Comparison of ENCODE assay signal across 20 cellular contexts in genomic region chr5:129909225-129909624, GRCh38. TPM values are rescaled to one million over a fixed set of nuclear protein-coding genes. Genes with fewer than 3 reads are reported as not detected.
A peak's percentile ranks its signal among the peaks of the same experiment; 100 is the strongest.
DNase-seq lines count a peak whose midpoint lies in the region; ATAC-seq and TF ChIP-seq lines count a peak whose summit lies in the region.
"Had no signal": no experiment of that assay in that cellular context is flagged by ENCODE, and none has a peak within 500 bp of the region (broad histone marks: within the 10 kb centered on the region; RNA-seq: fewer than 3 reads in every experiment).

No MANE protein-coding gene starts in this region.

- H3K4me3 ChIP-seq in mucosa of descending colon: no peak overlapping the region

- peak; percentile 45 for DNase-seq in OCI-M1 (lab: John Stamatoyannopoulos, UW)
- DNase-seq in mucosa of descending colon: no peak
- no peak for DNase-seq in SHP77 (lab: John Stamatoyannopoulos, UW)
- no peak for DNase-seq in stimulated activated CD4-positive, alpha-beta T cell treated with anti-CD3 and anti-CD28 coated beads, Interleukin-1b, Interleukin-23, amount 100 ng/mL, for 48 hours
- DNase-seq in medulla oblongata (ENCODE audit: extremely low spot score): no peak
- DNase-seq: activated gamma-delta T cell; effector CD4-positive, alpha-beta T cell; erythroblast; naive thymus-derived CD4-positive, alpha-beta T cell; NCI-H1105 treated with DMSO at 0.1 percent for 48 hours; NCI-H2029 treated with DMSO at 0.1 percent for 48 hours; NCI-H2227 treated with DMSO at 0.1 percent for 48 hours; NCI-H748 treated with DMSO at 0.1 percent for 48 hours; occipital lobe; SK-N-SH; stimulated activated naive CD8-positive, alpha-beta T cell treated with anti-CD3 and anti-CD28 coated beads, Interleukin-15, Interleukin-2, amounts not matched to agents 100 U/mL and 50 U/mL, for 24 hours; T-helper 17 cell had no signal

- no peaks in the 10 kb centered on the region for H3K36me3 ChIP-seq in mucosa of descending colon (ENCODE audit: low read depth)

- ATAC-seq in GM21360 (IDR thresholded peaks at IDR 0.05; ENCODE audit: unreplicated experiment): peak; percentile 53
- peak; percentile 46 for ATAC-seq in HG03280 (IDR thresholded peaks at IDR 0.05; ENCODE audit: unreplicated experiment)
- ATAC-seq in mucosa of descending colon: no peak
- ATAC-seq: left lobe of liver; naive thymus-derived CD4-positive, alpha-beta T cell; stimulated activated naive CD8-positive, alpha-beta T cell treated with anti-CD3 and anti-CD28 coated beads, Interleukin-15, Interleukin-2, amounts not matched to agents 100 U/mL and 50 U/mL, for 24 hours; T-helper 17 cell had no signal

- no peaks in the 10 kb centered on the region for H3K9me3 ChIP-seq in mucosa of descending colon
- H3K9me3 ChIP-seq: SK-N-SH had no signal

- H3K4me1 ChIP-seq in mucosa of descending colon (ENCODE audit: low read depth): peaks cover 22% of the 10 kb centered on the region

- intact Hi-C loops in mucosa of descending colon (cut with DNase I, micrococcal nuclease): no loop called here

- no peak for TF ChIP-seq CTCF in mucosa of descending colon (IDR thresholded peaks at IDR 0.05)

RNA-seq across cellular contexts. Expression of gene CHSY3, which starts 5.0 kb away (rescaled TPM):
- under 1 TPM; 0.52 to 0.96 (median 0.73) TPM for total RNA-seq in mucosa of descending colon
- total RNA-seq: naive thymus-derived CD4-positive, alpha-beta T cell; T-helper 17 cell had no signal
